ENCODE assay signal across 1 cellular context in the genomic region with DNA sequence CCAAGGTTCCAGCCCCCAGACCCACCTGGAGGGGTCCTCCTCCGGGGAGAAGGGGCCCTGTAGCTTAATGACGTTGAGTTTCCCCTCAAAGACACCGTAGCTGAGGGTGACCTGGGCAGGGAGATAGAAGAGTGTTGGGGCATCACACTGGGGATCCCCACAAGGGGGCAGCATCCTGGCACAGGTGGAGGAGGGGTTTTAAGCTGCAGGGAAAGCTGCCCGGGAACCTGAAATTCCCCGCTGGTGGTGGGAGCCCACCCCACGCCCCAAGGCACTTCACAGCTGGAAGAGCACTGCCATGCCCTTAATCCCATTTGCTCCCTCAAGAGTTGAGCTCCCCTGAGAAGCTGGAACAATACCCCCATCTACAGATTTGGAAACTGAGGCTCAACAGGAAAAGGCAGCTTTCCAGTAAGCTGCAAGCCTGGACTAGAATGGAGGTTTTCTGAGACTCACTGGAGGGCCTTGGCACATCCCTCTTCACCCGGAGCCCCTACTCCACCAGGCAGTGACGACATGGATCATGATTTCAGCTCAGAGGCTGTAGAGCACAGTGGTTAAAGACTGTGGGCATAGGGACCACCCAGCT.
TF ChIP-seq lines count a peak whose summit lies in the region.

No MANE protein-coding gene starts in this region.

TF ChIP-seq in K562, 482 proteins besides CTCF, POLR2A, EP300 and RAD21:
- peak; percentile 51 for TF ChIP-seq RBM25 (IDR thresholded peaks at IDR 0.05; ENCODE audit: low read depth, low read length, severe bottlenecking)
- TF ChIP-seq, protein P1, sequence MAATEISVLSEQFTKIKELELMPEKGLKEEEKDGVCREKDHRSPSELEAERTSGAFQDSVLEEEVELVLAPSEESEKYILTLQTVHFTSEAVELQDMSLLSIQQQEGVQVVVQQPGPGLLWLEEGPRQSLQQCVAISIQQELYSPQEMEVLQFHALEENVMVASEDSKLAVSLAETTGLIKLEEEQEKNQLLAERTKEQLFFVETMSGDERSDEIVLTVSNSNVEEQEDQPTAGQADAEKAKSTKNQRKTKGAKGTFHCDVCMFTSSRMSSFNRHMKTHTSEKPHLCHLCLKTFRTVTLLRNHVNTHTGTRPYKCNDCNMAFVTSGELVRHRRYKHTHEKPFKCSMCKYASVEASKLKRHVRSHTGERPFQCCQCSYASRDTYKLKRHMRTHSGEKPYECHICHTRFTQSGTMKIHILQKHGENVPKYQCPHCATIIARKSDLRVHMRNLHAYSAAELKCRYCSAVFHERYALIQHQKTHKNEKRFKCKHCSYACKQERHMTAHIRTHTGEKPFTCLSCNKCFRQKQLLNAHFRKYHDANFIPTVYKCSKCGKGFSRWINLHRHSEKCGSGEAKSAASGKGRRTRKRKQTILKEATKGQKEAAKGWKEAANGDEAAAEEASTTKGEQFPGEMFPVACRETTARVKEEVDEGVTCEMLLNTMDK (IDR thresholded peaks at IDR 0.05; ENCODE audit: borderline replicate concordance, insufficient read depth, low read depth, low read length, poor library complexity, severe bottlenecking) = peak; percentile 59
- TF ChIP-seq KAT2B (IDR thresholded peaks at IDR 0.05; ENCODE audit: low read depth, low read length) = no peak
- TF ChIP-seq SMARCB1 (IDR thresholded peaks at IDR 0.05; ENCODE audit: insufficient read length, low read depth) = no peak
